1 cellular context compared by ENCODE assay signal in genomic region chr20:63653041-63653973, GRCh38.
TF ChIP-seq lines count a peak whose summit lies in the region.

Gene STMN3 (minus strand): TSS chr20:63653424. CDS start chr20:63653345, 79 bp downstream.

TF ChIP-seq in GM12878, 131 proteins besides CTCF, POLR2A, EP300 and RAD21 (continued from another document):
- no peak for TF ChIP-seq ZBTB11 (CRISPR knock-in tag; IDR thresholded peaks at IDR 0.05)
- 0 out of 2 replicates have a peak, but pooled peaks have one; percentile 49 for TF ChIP-seq GATAD2B (conservative IDR thresholded peaks at IDR 0.05; ENCODE audit: low read depth)
- TF ChIP-seq MEF2B (IDR thresholded peaks at IDR 0.05; ENCODE audit: partially characterized antibody, poor library complexity, severe bottlenecking), result no peak
- TF ChIP-seq ASH2L (IDR thresholded peaks at IDR 0.05; ENCODE audit: borderline replicate concordance, low read depth), result no peak
- TF ChIP-seq CREB1 (IDR thresholded peaks at IDR 0.05; ENCODE audit: low read depth), result no peak
- no peak for TF ChIP-seq ZNF274 (IDR thresholded peaks at IDR 0.05; ENCODE audit: insufficient read depth, insufficient read length)
- TF ChIP-seq TCF7 (IDR thresholded peaks at IDR 0.05; ENCODE audit: borderline replicate concordance), result no peak
- TF ChIP-seq KAT2A (conservative IDR thresholded peaks at IDR 0.05; ENCODE audit: control insufficient read depth, low read depth, low read length), result no peak
- no peak for TF ChIP-seq SMARCA5 (IDR thresholded peaks at IDR 0.05)
- TF ChIP-seq WRNIP1 (IDR thresholded peaks at IDR 0.05; ENCODE audit: borderline replicate concordance, low read depth, low read length), result no peak
- no peak for TF ChIP-seq HDAC2 (IDR thresholded peaks at IDR 0.05)
